ENCODE assay signal across 11 cellular contexts in genomic region chr6:110329348-110329728, GRCh38. TPM values are rescaled to one million over a fixed set of nuclear protein-coding genes. Genes with fewer than 3 reads are reported as not detected.
A peak's percentile ranks its signal among the peaks of the same experiment; 100 is the strongest.
DNase-seq lines count a peak whose midpoint lies in the region; ATAC-seq, FAIRE-seq and TF ChIP-seq lines count a peak whose summit lies in the region.
"Had no signal": no experiment of that assay in that cellular context is flagged by ENCODE, and none has a peak within 500 bp of the region (broad histone marks: within the 10 kb centered on the region; RNA-seq: fewer than 3 reads in every experiment).

No MANE protein-coding gene starts in this region.

- H3K36me3 ChIP-seq in GM23338 (ENCODE audit: insufficient read depth): no peaks in the 10 kb centered on the region
- no peaks in the 10 kb centered on the region for H3K36me3 ChIP-seq in HepG2 (replicated peaks in 1 of 2; ENCODE audit: control insufficient read depth in 1 of 2, insufficient read depth in 2 of 2, low read length in 2 of 2)
- no peaks in the 10 kb centered on the region for H3K36me3 ChIP-seq in subcutaneous abdominal adipose tissue (ENCODE audit: control insufficient read depth in 5 of 5, insufficient read depth in 5 of 5, low read length in 5 of 5)

- TF ChIP-seq RAD21 in HepG2 (CRISPR knock-in tag; IDR thresholded peaks at IDR 0.05): no peak

- H3K27me3 Mint-ChIP-seq in GM23338 (ENCODE audit: insufficient read depth, low read depth, poor library complexity): peaks cover 8% of the 10 kb centered on the region
- peaks cover 14% of the 10 kb centered on the region for H3K27me3 Mint-ChIP-seq in brain

- H3K4me3 ChIP-seq in GM23338 (no peak overlapping the region), HepG2 (replicated peaks in 1 of 3; ENCODE audit: insufficient read depth in 1 of 3, low read depth in 2 of 3, low read length in 3 of 3) (peak overlapping the region; percentile 48 to 74 (median 69)), subcutaneous abdominal adipose tissue (ENCODE audit: low read depth in 1 of 5, low read length in 5 of 5) (peak overlapping the region in 4 of 5 donors; percentile 28 to 42 (median 37))

- WGBS in HepG2 (ENCODE audit: low lambda C conversion rate): 1% methylated on average over 8 of the region's 8 CpGs

- H4K20me1 ChIP-seq in GM23338 (replicated peaks; ENCODE audit: insufficient read depth): no peaks in the 10 kb centered on the region
- no peaks in the 10 kb centered on the region for H4K20me1 ChIP-seq in HepG2 (ENCODE audit: insufficient read depth, low read length)

- peak overlapping the region; percentile 58; the same call in 1 of the 2 replicates for H3K27ac Mint-ChIP-seq in GM23338
- H3K27ac Mint-ChIP-seq in brain: peak overlapping the region; percentile 13 to 88 (median 84)

- intact Hi-C loops in HepG2 (cut with micrococcal nuclease; ENCODE audit: unreplicated experiment): loop anchor here (5.0 kb wide), 1 partner anchor 152 kb away; the partner anchor contains the start of gene WASF1

- TF ChIP-seq CTCF in GM23338 (conservative IDR thresholded peaks at IDR 0.05; ENCODE audit: low read depth in 2 of 2) (no peak), brain (conservative IDR thresholded peaks at IDR 0.05) (no peak), HepG2 (CRISPR knock-in tag; IDR thresholded peaks at IDR 0.05) (no peak)

- H3K4me1 Mint-ChIP-seq in GM23338 (peaks cover 41% of the 10 kb centered on the region), brain (peaks cover 79% of the 10 kb centered on the region)

- TF ChIP-seq EP300 in HepG2 (IDR thresholded peaks at IDR 0.05; ENCODE audit: low read depth in 2 of 2, low read length in 2 of 2) (no peak), HepG2 (CRISPR knock-in tag; IDR thresholded peaks at IDR 0.05; ENCODE audit: borderline replicate concordance) (no peak)

- FAIRE-seq in HepG2 (lab: Jason Lieb, UNC): no peak
- FAIRE-seq: D721Med had no signal

- H3K4me1 ChIP-seq in GM23338 (ENCODE audit: insufficient read depth): peaks cover 25% of the 10 kb centered on the region
- peaks cover 57% of the 10 kb centered on the region for H3K4me1 ChIP-seq in HepG2 (ENCODE audit: insufficient read depth, low read length)
- peaks cover 0 to 22% (median 10%) of the 10 kb centered on the region in 5 donors for H3K4me1 ChIP-seq in subcutaneous abdominal adipose tissue (ENCODE audit: control insufficient read depth in 5 of 5, insufficient read depth in 5 of 5, low read length in 5 of 5)

- POLR2A ChIA-PET in HepG2 (lab: Yijun Ruan, JAX): no interaction called here

- TF ChIP-seq POLR2A in HepG2 (IDR thresholded peaks at IDR 0.05; ENCODE audit: insufficient read depth in 1 of 2, low read depth in 2 of 2, low read length in 2 of 2): no peak

- BruUV-seq in HepG2 (replicated peaks; lab: Mats Ljungman, UMichigan): no TSS peak

- H3K9me3 ChIP-seq in HepG2 (ENCODE audit: low read length) (no peaks in the 10 kb centered on the region), subcutaneous abdominal adipose tissue (ENCODE audit: control insufficient read depth in 5 of 5, low read length in 5 of 5) (no peaks in the 10 kb centered on the region)

- no peak overlapping the region for H3K4me2 ChIP-seq in GM23338
- H3K4me2 ChIP-seq in HepG2 (ENCODE audit: low read depth, low read length): peak overlapping the region; percentile 98

- no peaks in the 10 kb centered on the region for H3K27me3 ChIP-seq in GM23338 (ENCODE audit: insufficient read depth)
- H3K27me3 ChIP-seq in HepG2 (ENCODE audit: control insufficient read depth in 1 of 2, insufficient read depth in 2 of 2, low read length in 2 of 2): no peaks in the 10 kb centered on the region
- peaks cover 0 to 3% (median 0%) of the 10 kb centered on the region in 5 donors for H3K27me3 ChIP-seq in subcutaneous abdominal adipose tissue (ENCODE audit: control insufficient read depth in 5 of 5, insufficient read depth in 4 of 5, low read length in 5 of 5)

- no peaks in the 10 kb centered on the region for H3F3A ChIP-seq in GM23338 (replicated peaks; ENCODE audit: low read depth)

- H3K9me2 ChIP-seq in GM23338 (ENCODE audit: insufficient read depth): no peaks in the 10 kb centered on the region

- in situ Hi-C loops in HepG2 (cut with HindIII; ENCODE audit: extremely low pct_ligation_motif_present, low pct_unique_long_range_greater_than_20kb): no loop called here

- H3K27ac ChIP-seq in GM23338 (ENCODE audit: low read depth) (no peak overlapping the region), HepG2 (ENCODE audit: extremely low read length, insufficient read depth, low read length) (no peak overlapping the region), subcutaneous abdominal adipose tissue (ENCODE audit: low read depth, low read length) (no peak overlapping the region)

- ATAC-seq in GM23338 (peak; percentile 60), HepG2 (peak; percentile 70)

- H2AFZ ChIP-seq in GM23338 (peak overlapping the region; percentile 90), HepG2 (ENCODE audit: low read length) (peak overlapping the region; percentile 89)

- DNase-seq in GM23338 (ENCODE audit: low spot score): no peak
- no peak for DNase-seq in HepG2 (ENCODE audit: low spot score)
- no peak for DNase-seq in cerebellum (ENCODE audit: low spot score)
- DNase-seq in HCEC 1CT: no peak
- no peak for DNase-seq in midbrain (lab: John Stamatoyannopoulos, UW)
- DNase-seq in activated gamma-delta T cell (lab: John Stamatoyannopoulos, UW): no peak
- DNase-seq: activated T-cell treated with anti-CD3 and anti-CD28 coated beads, Interleukin-2, amount 50 U/mL, for 1 hour; cerebellar nuclear complex had no signal

- no peaks in the 10 kb centered on the region for H3K9me3 Mint-ChIP-seq in GM23338
- H3K9me3 Mint-ChIP-seq in brain: peaks cover 0 to 3% (median 0%) of the 10 kb centered on the region in 5 experiments

- no peak overlapping the region for H3K4me3 Mint-ChIP-seq in GM23338
- no peak overlapping the region for H3K4me3 Mint-ChIP-seq in brain

- H3K9ac ChIP-seq in HepG2 (ENCODE audit: insufficient read depth, low read depth, low read length) (peak overlapping the region; percentile 11; the same call in 1 of the 2 replicates), subcutaneous abdominal adipose tissue (ENCODE audit: low read length in 5 of 5) (no peak overlapping the region)

- CTCF ChIA-PET in HepG2 (lab: Yijun Ruan, JAX; ENCODE audit: low intra/inter-chr PET ratio, low total read pairs): no interaction called here

- H3K79me2 ChIP-seq in GM23338 (replicated peaks; ENCODE audit: insufficient read depth) (no peaks in the 10 kb centered on the region), HepG2 (ENCODE audit: insufficient read depth, low read length) (no peaks in the 10 kb centered on the region)

- H3K36me3 Mint-ChIP-seq in GM23338 (ENCODE audit: low read depth) (no peaks in the 10 kb centered on the region), brain (no peaks in the 10 kb centered on the region)

TF ChIP-seq in GM23338, 12 proteins besides CTCF, POLR2A, EP300 and RAD21 (continues in another document):
- TF ChIP-seq POLR2AphosphoS5 (IDR thresholded peaks at IDR 0.05; ENCODE audit: low read depth) (no peak), ZNF114 (CRISPR knock-in tag; IDR thresholded peaks at IDR 0.05) (no peak), ZNF331 (CRISPR knock-in tag; IDR thresholded peaks at IDR 0.05; ENCODE audit: low read depth) (no peak), NANOG (IDR thresholded peaks at IDR 0.05; ENCODE audit: borderline replicate concordance) (no peak)

TF ChIP-seq in HepG2, 621 proteins besides CTCF, POLR2A, EP300 and RAD21 (continues in another document):
- TF ChIP-seq RXRB (CRISPR knock-in tag; IDR thresholded peaks at IDR 0.05; ENCODE audit: borderline replicate concordance): no peak
- no peak for TF ChIP-seq SOX6 (IDR thresholded peaks at IDR 0.05)
- no peak for TF ChIP-seq SOX6 (CRISPR knock-in tag; IDR thresholded peaks at IDR 0.05)
- peak; percentile 73 for TF ChIP-seq ZKSCAN1 (IDR thresholded peaks at IDR 0.05; ENCODE audit: low read length)
- no peak for TF ChIP-seq MTA1 (CRISPR knock-in tag; IDR thresholded peaks at IDR 0.05; ENCODE audit: borderline replicate concordance)
- 0 out of 2 replicates have a peak, but pooled peaks have one; percentile 36 for TF ChIP-seq BHLHE40 (IDR thresholded peaks at IDR 0.05; ENCODE audit: low read length)
- TF ChIP-seq MIER3 (CRISPR knock-in tag; IDR thresholded peaks at IDR 0.05; ENCODE audit: borderline replicate concordance): no peak
- TF ChIP-seq NFIC (IDR thresholded peaks at IDR 0.05; ENCODE audit: low read length): no peak
- no peak for TF ChIP-seq KLF9 (CRISPR knock-in tag; IDR thresholded peaks at IDR 0.05; ENCODE audit: low read depth)
- no peak for TF ChIP-seq MAFK (conservative IDR thresholded peaks at IDR 0.05 in 1 of 2, IDR thresholded peaks at IDR 0.05 in 1 of 2; ENCODE audit: low read length in 2 of 2)
- no peak for TF ChIP-seq PHF8 (CRISPR knock-in tag; IDR thresholded peaks at IDR 0.05)
- TF ChIP-seq BRCA1 (CRISPR knock-in tag; IDR thresholded peaks at IDR 0.05): no peak

RNA-seq across cellular contexts. Expression of gene METTL24, which starts 28.8 kb away (rescaled TPM):
- total RNA-seq in GM23338 (2014; rRNA removed; shearing (Covaris generic)): 0.35 TPM in 1 of 2 replicates, not detected in the other
- not detected in 2 replicates for polyA plus RNA-seq in GM23338 (2016; fragmentation: Nextera tagmentation; extraction: Ambion mirVana)
- not detected for polyA plus RNA-seq in brain (ENCODE audit: insufficient read depth, low read depth, low replicate concordance)
- not detected in 2 replicates for total RNA-seq in HepG2 (2016; rRNA removed; fragmentation: Illumina TruSeq; extraction: Trizol)
- total RNA-seq in HepG2 (2016; cell fraction: cytosol; rRNA removed; fragmentation: Illumina TruSeq; extraction: Trizol; ENCODE audit: low read depth): not detected in 2 replicates
- not detected in 2 replicates for total RNA-seq in HepG2 (2016; cell fraction: insoluble cytoplasmic fraction; rRNA removed; fragmentation: Illumina TruSeq; extraction: Trizol)
- not detected in 2 replicates for total RNA-seq in HepG2 (2016; cell fraction: membrane; rRNA removed; fragmentation: Illumina TruSeq; extraction: Trizol)
- total RNA-seq in HepG2 (2016; cell fraction: nucleus; rRNA removed; fragmentation: Illumina TruSeq; extraction: Trizol): not detected in 2 replicates
- polyA plus RNA-seq in HepG2 (2011; rRNA removed): not detected in 2 replicates
- polyA plus RNA-seq in HepG2 (2011; cell fraction: cytosol; rRNA removed): not detected in 2 replicates
- not detected in 2 replicates for polyA plus RNA-seq in HepG2 (2011; cell fraction: nucleus; rRNA removed)
- not detected in 2 replicates for polyA plus RNA-seq in HepG2 (2012)
- polyA plus RNA-seq in HepG2 (2016; cell fraction: cytosol; fragmentation: Illumina TruSeq; extraction: Trizol; ENCODE audit: low read depth): not detected in 2 replicates
- polyA plus RNA-seq in HepG2 (2016; cell fraction: insoluble cytoplasmic fraction; fragmentation: Illumina TruSeq; extraction: Trizol; ENCODE audit: low read depth): not detected in 2 replicates
- polyA plus RNA-seq in HepG2 (2016; cell fraction: membrane; fragmentation: Illumina TruSeq; extraction: Trizol; ENCODE audit: low read depth): not detected in 2 replicates
- not detected in 2 replicates for polyA plus RNA-seq in HepG2 (2016; cell fraction: nucleus; fragmentation: Illumina TruSeq; extraction: Trizol; ENCODE audit: insufficient read depth, low read depth)
- not detected in 2 replicates for polyA minus RNA-seq in HepG2 (2011; rRNA and poly(A)+ RNA removed; ENCODE audit: low replicate concordance)
- not detected in 2 replicates for polyA minus RNA-seq in HepG2 (2011; cell fraction: cytosol; rRNA and poly(A)+ RNA removed)
- polyA minus RNA-seq in HepG2 (2011; cell fraction: nucleus; rRNA and poly(A)+ RNA removed): not detected in 2 replicates
- 3.3 TPM for total RNA-seq in cerebellum
